In the genomic region with DNA sequence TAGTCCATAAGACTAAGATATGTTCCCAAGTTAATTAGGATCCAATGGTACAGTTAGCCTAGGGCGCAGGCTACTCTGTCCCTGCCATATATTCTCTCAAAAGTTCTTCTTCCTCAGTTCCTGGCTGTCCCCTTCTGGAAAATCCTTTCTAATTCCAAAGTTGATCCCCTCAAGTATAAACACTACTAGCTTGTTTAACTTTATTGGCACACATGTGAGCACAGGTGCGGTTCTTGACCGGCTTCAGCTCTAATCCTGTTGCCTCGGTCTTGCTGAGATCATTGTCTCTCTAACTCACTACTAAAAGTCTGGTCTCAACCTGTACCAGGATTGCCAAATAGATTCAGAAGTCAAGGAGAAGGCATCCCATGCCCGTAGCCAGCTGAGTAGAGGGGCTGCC, we compare ENCODE assay signal across 24 cellular contexts.
"Had no signal": no experiment of that assay in that cellular context is flagged by ENCODE, and none has a peak within 500 bp of the region (broad histone marks: within the 10 kb centered on the region; RNA-seq: fewer than 3 reads in every experiment).

No MANE protein-coding gene starts in this region.

- H3K9me3 ChIP-seq: left ventricle myocardium inferior, ovary, right atrium auricular region, stomach, testis, thyroid gland, transverse colon, upper lobe of right lung had no signal

- H3K4me1 ChIP-seq: testis, thyroid gland had no signal

- H3K9ac ChIP-seq: neural progenitor cell had no signal

- H3K4me2 ChIP-seq: neural progenitor cell had no signal

- H3K36me3 ChIP-seq: left ventricle myocardium inferior, neural progenitor cell, ovary, right atrium auricular region, stomach, thyroid gland, transverse colon, upper lobe of right lung had no signal

- H3K4me3 ChIP-seq: left ventricle myocardium inferior, lung, neural progenitor cell, ovary, right atrium auricular region, skin epidermis, stomach, testis, thyroid gland, transverse colon, upper lobe of right lung had no signal

- FAIRE-seq: urothelium cell line had no signal

- ATAC-seq: natural killer cell; sciatic nerve; stimulated activated naive B cell treated with anti-CD40 and anti-IgM and Interleukin-4, amounts not matched to agents 10 μg/mL and 1 μg/mL and 100 μg/mL, for 72 hours; stimulated activated naive CD8-positive, alpha-beta T cell treated with anti-CD3 and anti-CD28 coated beads, Interleukin-15, Interleukin-2, amounts not matched to agents 100 U/mL and 50 U/mL, for 24 hours; upper lobe of right lung had no signal

- DNase-seq: islet precursor cell; left ventricle myocardium inferior; mesendoderm; naive B cell; natural killer cell; nephron progenitor cell; ovary; stimulated activated CD4-positive, alpha-beta T cell treated with anti-CD3 and anti-CD28 coated beads, Interleukin-12 subunit alpha, Interleukin-12 subunit beta, amount 100 ng/mL, for 4 hours; stimulated activated CD4-positive, alpha-beta T cell treated with anti-CD3 and anti-CD28 coated beads, Interleukin-15, amount 100 ng/mL, for 24 hours; stimulated activated CD4-positive, alpha-beta T cell treated with anti-CD3 and anti-CD28 coated beads, Interleukin-2, amount 100 ng/mL, for 24 hours; stimulated activated CD4-positive, alpha-beta T cell treated with anti-CD3 and anti-CD28 coated beads, Interleukin-4, amount 100 ng/mL, for 1 hour; stimulated activated naive B cell treated with anti-CD40 and anti-IgM and Interleukin-4, amounts not matched to agents 10 μg/mL and 1 μg/mL and 100 μg/mL, for 72 hours; stimulated activated naive CD8-positive, alpha-beta T cell treated with anti-CD3 and anti-CD28 coated beads, Interleukin-15, Interleukin-2, amounts not matched to agents 100 U/mL and 50 U/mL, for 24 hours; stomach; testis; thyroid gland; transverse colon; upper lobe of right lung had no signal

- H3K27me3 ChIP-seq: neural progenitor cell, ovary, right atrium auricular region, stomach, testis, thyroid gland, transverse colon, upper lobe of right lung had no signal

- H2AFZ ChIP-seq: neural progenitor cell had no signal

- H3K27ac ChIP-seq: left ventricle myocardium inferior, neural progenitor cell, ovary, right atrium auricular region, stomach, testis, thyroid gland, transverse colon, upper lobe of right lung had no signal
